23 cellular contexts compared by ENCODE assay signal in the genomic region with DNA sequence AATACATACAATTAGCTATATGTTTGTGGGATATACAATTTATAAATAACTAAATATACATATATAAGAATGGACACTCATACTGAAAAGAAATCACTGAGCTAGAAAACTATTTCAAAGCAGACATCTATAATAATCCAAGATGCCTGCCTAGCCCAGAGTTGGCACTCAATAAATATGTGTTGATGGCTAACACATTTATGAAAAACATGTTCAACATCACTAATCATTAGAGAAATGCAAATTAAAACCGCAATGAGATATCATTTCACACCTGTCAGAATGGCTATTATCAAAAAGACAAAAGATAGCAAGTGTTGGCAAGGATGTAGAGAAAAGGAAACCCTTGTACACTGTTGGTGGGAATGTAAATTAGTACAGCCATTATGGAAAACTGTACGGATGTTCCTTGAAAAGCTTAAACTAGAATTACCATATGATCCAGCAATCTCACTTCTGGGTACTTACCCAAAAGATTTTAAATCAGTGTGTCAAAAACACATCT. TPM values are rescaled to one million over a fixed set of nuclear protein-coding genes. Genes with fewer than 3 reads are reported as not detected.
A peak's percentile ranks its signal among the peaks of the same experiment; 100 is the strongest.
DNase-seq lines count a peak whose midpoint lies in the region; ATAC-seq and FAIRE-seq lines count a peak whose summit lies in the region.
"Had no signal": no experiment of that assay in that cellular context is flagged by ENCODE, and none has a peak within 500 bp of the region (broad histone marks: within the 10 kb centered on the region; RNA-seq: fewer than 3 reads in every experiment).

No MANE protein-coding gene starts in this region.

- peak overlapping the region in 2 of 4 donors; percentile 15 to 38 for H3K4me3 Mint-ChIP-seq in IgD-negative memory B cell
- H3K4me3 Mint-ChIP-seq: CD4-positive, CD25-positive, alpha-beta regulatory T cell had no signal

- peak overlapping the region in 2 of 3 donors; percentile 9 to 57 for H3K27ac Mint-ChIP-seq in IgD-negative memory B cell
- H3K27ac Mint-ChIP-seq: CD4-positive, CD25-positive, alpha-beta regulatory T cell had no signal

- peaks cover 2% of the 10 kb centered on the region for H3K36me3 Mint-ChIP-seq in IgD-negative memory B cell
- H3K36me3 Mint-ChIP-seq: CD4-positive, CD25-positive, alpha-beta regulatory T cell had no signal

- no peaks in the 10 kb centered on the region for H3K27me3 Mint-ChIP-seq in IgD-negative memory B cell

- FAIRE-seq in urothelium cell line (lab: Jason Lieb, UNC), result peak; percentile 37

- H3K9me3 Mint-ChIP-seq in IgD-negative memory B cell, result no peaks in the 10 kb centered on the region
- H3K9me3 Mint-ChIP-seq: CD4-positive, CD25-positive, alpha-beta regulatory T cell had no signal

- ATAC-seq in GM18861 (IDR thresholded peaks at IDR 0.05; ENCODE audit: unreplicated experiment), result peak; percentile 33
- ATAC-seq in GM21786 (IDR thresholded peaks at IDR 0.05; ENCODE audit: unreplicated experiment), result no peak
- ATAC-seq: Panc1 had no signal

- peaks cover 37 to 59% (median 44%) of the 10 kb centered on the region in 3 donors for H3K4me1 Mint-ChIP-seq in IgD-negative memory B cell
- H3K4me1 Mint-ChIP-seq: CD4-positive, CD25-positive, alpha-beta regulatory T cell had no signal

- DNase-seq in NCI-H2081 treated with DMSO at 0.1 percent for 48 hours (lab: John Stamatoyannopoulos, UW), result peak; percentile 10
- DNase-seq in NCI-H2081 (lab: John Stamatoyannopoulos, UW), result no peak
- DNase-seq in urothelium cell line (ENCODE audit: low spot score), result no peak
- DNase-seq in GM03348 (ENCODE audit: low spot score), result no peak
- DNase-seq in mucosa of gallbladder (ENCODE audit: low spot score), result no peak
- DNase-seq: 8988T; BE2C; Caco-2; CD4-positive, CD25-positive, alpha-beta regulatory T cell; DMS153; EL; H7; NCI-H1436; NCI-H2029 treated with DMSO at 0.1 percent for 48 hours; NCI-H510A; SJCRH30 had no signal

RNA-seq across cellular contexts. Expression of gene POU2AF1, which starts 29.8 kb away (rescaled TPM):
- polyA plus RNA-seq in IgD-negative memory B cell, result 194 TPM
- 12.9 TPM for total RNA-seq in mucosa of gallbladder
- total RNA-seq: H7, M059J, SJCRH30 had no signal
- polyA plus RNA-seq: AG04450 had no signal

RNA-seq across cellular contexts. Expression of gene POU2AF3, which starts 50.9 kb away (rescaled TPM):
- polyA plus RNA-seq in IgD-negative memory B cell, result 0.18 TPM
- total RNA-seq in mucosa of gallbladder, result 14.0 TPM
- total RNA-seq: CD4-positive, CD25-positive, alpha-beta regulatory T cell; M059J; SJCRH30; T-helper 1 cell treated with Interleukin-12 subunit alpha and Interleukin-12 subunit beta and Interleukin-4 antibody, amounts not matched to agents 30 ng/mL and 1 ng/mL, for 36 hours had no signal
- polyA plus RNA-seq: AG04450; CD4-positive, CD25-positive, alpha-beta regulatory T cell had no signal
